In the genomic region with DNA sequence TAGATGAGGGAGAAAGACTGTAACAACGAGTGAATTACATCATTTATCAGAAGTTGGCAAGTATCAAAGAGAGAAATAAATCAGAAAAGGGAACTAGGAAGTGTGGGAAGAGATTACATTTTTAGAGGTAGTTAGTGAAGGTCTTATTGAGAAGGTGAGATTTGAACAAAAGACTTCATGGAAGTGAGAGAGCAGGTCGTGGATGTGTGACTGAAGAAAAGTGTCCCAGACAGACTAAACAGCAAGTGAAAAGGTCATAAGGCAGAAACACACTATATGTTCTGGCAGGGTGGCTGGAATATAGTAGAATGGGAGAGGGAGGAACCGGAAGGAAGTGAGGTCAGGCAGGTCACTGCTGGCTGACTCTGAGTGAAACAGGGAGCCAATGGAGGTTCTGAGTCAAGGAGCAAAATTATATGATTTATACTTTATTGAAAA, we compare ENCODE assay signal across 13 cellular contexts. TPM values are rescaled to one million over a fixed set of nuclear protein-coding genes. Genes with fewer than 3 reads are reported as not detected.
"Had no signal": no experiment of that assay in that cellular context is flagged by ENCODE, and none has a peak within 500 bp of the region (broad histone marks: within the 10 kb centered on the region; RNA-seq: fewer than 3 reads in every experiment).

No MANE protein-coding gene starts in this region.

- H2AFZ ChIP-seq: neural progenitor cell had no signal

- H3K27me3 ChIP-seq: foreskin keratinocyte, neural progenitor cell, thyroid gland, vagina had no signal

- H3K9me3 ChIP-seq: thyroid gland, vagina had no signal

- H3K4me3 ChIP-seq: neural progenitor cell, thyroid gland, vagina had no signal

- DNase-seq: activated CD4-positive, alpha-beta T cell treated with anti-CD3 and anti-CD28 coated beads, Interleukin-2, amount 10 ng/mL, durations not matched to agents 24 days and 14 days; activated CD4-positive, CD25-positive, alpha-beta regulatory T cell; activated CD8-positive, alpha-beta memory T cell treated with anti-CD3 and anti-CD28 coated beads for 24 hours; activated gamma-delta T cell treated with Interleukin-2 at 50 U/mL for 16 hours; amniotic stem cell; effector CD4-positive, alpha-beta T cell; foreskin keratinocyte; glutamatergic neuron; stimulated activated CD4-positive, alpha-beta T cell treated with anti-CD3 and anti-CD28 coated beads, Interleukin-12 subunit alpha, Interleukin-12 subunit beta, amount 100 ng/mL, for 4 hours; stimulated activated CD4-positive, alpha-beta T cell treated with anti-CD3 and anti-CD28 coated beads, Interleukin-2, amount 100 ng/mL, for 24 hours; thyroid gland had no signal

- H3K9ac ChIP-seq: neural progenitor cell had no signal

- H3K4me2 ChIP-seq: neural progenitor cell had no signal

- H3K36me3 ChIP-seq: neural progenitor cell, thyroid gland, vagina had no signal

- H3K4me1 ChIP-seq: neural progenitor cell, thyroid gland, vagina had no signal

- H3K27ac ChIP-seq: foreskin keratinocyte, neural progenitor cell, thyroid gland, vagina had no signal

RNA-seq across cellular contexts. Expression of gene RHOBTB1, which starts 35.7 kb away (rescaled TPM):
- total RNA-seq: activated CD4-positive, alpha-beta T cell treated with anti-CD3 and anti-CD28 coated beads, Interleukin-2, amount 10 ng/mL, durations not matched to agents 24 days and 14 days had no signal
